In the genomic region with DNA sequence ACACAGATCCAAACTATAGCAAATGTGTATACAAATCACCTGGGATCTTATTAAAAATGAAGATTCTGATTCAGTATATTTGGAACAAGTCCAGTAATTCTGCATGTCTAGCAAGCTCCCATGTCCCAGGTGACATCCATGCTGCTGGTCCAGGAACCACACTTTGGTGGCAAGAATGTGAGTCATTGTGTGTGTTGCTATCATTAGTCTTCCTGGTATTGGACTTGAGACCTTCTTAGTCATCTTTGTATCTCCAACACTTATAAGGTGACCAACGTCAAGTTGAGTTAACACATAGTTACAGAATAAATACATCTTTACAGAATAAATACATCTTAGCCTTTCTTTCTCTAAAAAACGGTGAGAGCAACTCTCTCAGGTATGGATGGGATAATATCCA, we compare ENCODE assay signal across 29 cellular contexts.
DNase-seq lines count a peak whose midpoint lies in the region; ATAC-seq and TF ChIP-seq lines count a peak whose summit lies in the region.
"Had no signal": no experiment of that assay in that cellular context is flagged by ENCODE, and none has a peak within 500 bp of the region (broad histone marks: within the 10 kb centered on the region; RNA-seq: fewer than 3 reads in every experiment).

No MANE protein-coding gene starts in this region.

- DNase-seq in HCT116 (ENCODE audit: low read depth, low spot score) (no peak), OCI-M1 (lab: John Stamatoyannopoulos, UW) (peak; percentile 54), DMS114 treated with DMSO at 0.1 percent for 48 hours (lab: John Stamatoyannopoulos, UW; ENCODE audit: unreplicated experiment) (no peak), upper lobe of left lung (no peak)
- no peak for DNase-seq in stimulated activated effector memory CD8-positive, alpha-beta T cell treated with anti-CD3 and anti-CD28 coated beads, Interleukin-12 subunit alpha, Interleukin-12 subunit beta, amount 100 ng/mL, for 72 hours (ENCODE audit: low spot score in 2 of 2)
- no peak for DNase-seq in effector memory CD8-positive, alpha-beta T cell
- DNase-seq: activated B cell treated with CpG ODN at 0.5 μM for 24 hours; activated naive CD4-positive, alpha-beta T cell treated with anti-CD3 and anti-CD28 coated beads, Interleukin-2, amount 10 ng/mL, durations not matched to agents 7 days and 5 days; activated T-cell treated with anti-CD3 and anti-CD28 coated beads, Interleukin-2, amount 50 U/mL, for 72 hours; amniotic stem cell; brain microvascular endothelial cell; C1 segment of cervical spinal cord; Caco-2; heart right ventricle; kidney glomerular epithelial cell; NCI-H1417; NCI-H2081; NCI-H345; NCI-H82; pancreas; Right ventricle myocardium superior; stimulated activated CD4-positive, alpha-beta T cell treated with anti-CD3 and anti-CD28 coated beads, Interleukin-2, amount 100 ng/mL, for 48 hours; T1000; trophoblast cell had no signal

- no peaks in the 10 kb centered on the region for H3K36me3 Mint-ChIP-seq in stimulated activated effector memory CD8-positive, alpha-beta T cell treated with anti-CD3 and anti-CD28 coated beads, Interleukin-12 subunit alpha, Interleukin-12 subunit beta, amount 100 ng/mL, for 72 hours
- H3K36me3 Mint-ChIP-seq in effector memory CD8-positive, alpha-beta T cell (ENCODE audit: insufficient read depth), result no peaks in the 10 kb centered on the region
- H3K36me3 Mint-ChIP-seq: activated naive CD4-positive, alpha-beta T cell treated with anti-CD3 and anti-CD28 coated beads, Interleukin-2, amount 10 ng/mL, durations not matched to agents 7 days and 5 days had no signal

- H3K79me2 ChIP-seq in HCT116 (ENCODE audit: insufficient read depth, low read length), result no peaks in the 10 kb centered on the region

- no peaks in the 10 kb centered on the region for H3K27me3 ChIP-seq in HCT116 (ENCODE audit: insufficient read depth, low read length)
- no peaks in the 10 kb centered on the region for H3K27me3 ChIP-seq in upper lobe of left lung
- H3K27me3 ChIP-seq: brain microvascular endothelial cell, pancreas, right atrium auricular region had no signal

- ATAC-seq in HCT116 (no peak), esophagus mucosa (peak; percentile 65), upper lobe of left lung (ENCODE audit: low FRiP score in 2 of 2) (no peak)
- ATAC-seq in stimulated activated effector memory CD8-positive, alpha-beta T cell treated with anti-CD3 and anti-CD28 coated beads, Interleukin-12 subunit alpha, Interleukin-12 subunit beta, amount 100 ng/mL, for 72 hours, result peak; percentile 45
- no peak for ATAC-seq in effector memory CD8-positive, alpha-beta T cell (replicated peaks)
- ATAC-seq: activated T-cell treated with anti-CD3 and anti-CD28 coated beads, Interleukin-2, amount 50 U/mL, for 72 hours; GM23338; heart right ventricle; pancreas had no signal

- no peaks in the 10 kb centered on the region for H3K9me3 ChIP-seq in HCT116 (ENCODE audit: control insufficient read depth in 1 of 2, insufficient read depth in 1 of 2, low read depth in 1 of 2, low read length in 2 of 2)
- H3K9me3 ChIP-seq in upper lobe of left lung, result peaks cover 0 to 4% (median 0%) of the 10 kb centered on the region in 4 donors
- H3K9me3 ChIP-seq: Caco-2, pancreas had no signal

- no peak overlapping the region for H3K27ac ChIP-seq in HCT116 (ENCODE audit: low read depth, low read length)
- H3K27ac ChIP-seq in upper lobe of left lung, result no peak overlapping the region
- H3K27ac ChIP-seq: brain microvascular endothelial cell, epithelial cell of prostate, heart right ventricle, pancreas, right atrium auricular region had no signal

- RAD21 ChIA-PET in HCT116 (lab: Charles Lee; ENCODE audit: low non-redundant PET in 1 of 2, low total read pairs in 2 of 2, uncharacterized antibody in 2 of 2, unreplicated experiment in 2 of 2), result no interaction called here

- intact Hi-C loops in HCT116 (cut with micrococcal nuclease), result loop anchor here (10.0 kb wide), 1 partner anchor 520 kb away; no protein-coding TSS in a partner anchor

- TF ChIP-seq POLR2A in HCT116 (IDR thresholded peaks at IDR 0.05; ENCODE audit: borderline replicate concordance, extremely low read depth, insufficient read depth, insufficient read length), result no peak
- no peak for TF ChIP-seq POLR2A in upper lobe of left lung (IDR thresholded peaks at IDR 0.05)

- H3K9ac ChIP-seq in HCT116 (ENCODE audit: low read length), result no peak overlapping the region

- CTCF ChIA-PET in HCT116 (lab: Charles Lee), result interaction anchor here (1.5 kb wide), 1 partner anchor 12 kb away, joined by 4 read pairs; no protein-coding TSS in a partner anchor

- H3K4me2 ChIP-seq in HCT116 (ENCODE audit: low read length), result peak overlapping the region; percentile 6; the same call in 1 of the 2 replicates
- H3K4me2 ChIP-seq: GM23338 had no signal

- no peak for TF ChIP-seq RAD21 in HCT116 (IDR thresholded peaks at IDR 0.05; ENCODE audit: low read depth)

- H3K36me3 ChIP-seq in HCT116 (ENCODE audit: control insufficient read depth in 1 of 2, insufficient read depth in 2 of 2, low read length in 2 of 2), result no peaks in the 10 kb centered on the region
- H3K36me3 ChIP-seq in upper lobe of left lung, result no peaks in the 10 kb centered on the region
- H3K36me3 ChIP-seq: brain microvascular endothelial cell, heart right ventricle, pancreas, right atrium auricular region had no signal

- H3K9me3 Mint-ChIP-seq in stimulated activated effector memory CD8-positive, alpha-beta T cell treated with anti-CD3 and anti-CD28 coated beads, Interleukin-12 subunit alpha, Interleukin-12 subunit beta, amount 100 ng/mL, for 72 hours, result no peaks in the 10 kb centered on the region
- no peaks in the 10 kb centered on the region for H3K9me3 Mint-ChIP-seq in effector memory CD8-positive, alpha-beta T cell
- H3K9me3 Mint-ChIP-seq: activated naive CD4-positive, alpha-beta T cell treated with anti-CD3 and anti-CD28 coated beads, Interleukin-2, amount 10 ng/mL, durations not matched to agents 7 days and 5 days; activated T-cell treated with anti-CD3 and anti-CD28 coated beads, Interleukin-2, amount 50 U/mL, for 72 hours; GM23338 had no signal

- H3K4me1 ChIP-seq in HCT116 (ENCODE audit: control insufficient read depth in 1 of 2, insufficient read depth in 2 of 2, low read length in 2 of 2) (peaks cover 0 to 42% of the 10 kb centered on the region in 2 experiments; a peak in 3 of 4 replicates), upper lobe of left lung (peaks cover 0 to 5% (median 2%) of the 10 kb centered on the region in 4 donors)
- H3K4me1 ChIP-seq: pancreas, right atrium auricular region had no signal

- BruUV-seq in HCT116 (replicated peaks; lab: Mats Ljungman, UMichigan), result no TSS peak

- POLR2A ChIA-PET in HCT116 (lab: Charles Lee), result no interaction called here

- no peaks in the 10 kb centered on the region for H3K4me1 Mint-ChIP-seq in stimulated activated effector memory CD8-positive, alpha-beta T cell treated with anti-CD3 and anti-CD28 coated beads, Interleukin-12 subunit alpha, Interleukin-12 subunit beta, amount 100 ng/mL, for 72 hours
- no peaks in the 10 kb centered on the region for H3K4me1 Mint-ChIP-seq in effector memory CD8-positive, alpha-beta T cell (ENCODE audit: low read depth in 2 of 2)
- H3K4me1 Mint-ChIP-seq: activated B cell treated with CpG ODN at 0.5 μM for 24 hours; activated naive CD4-positive, alpha-beta T cell treated with anti-CD3 and anti-CD28 coated beads, Interleukin-2, amount 10 ng/mL, durations not matched to agents 7 days and 5 days had no signal

- no peaks in the 10 kb centered on the region for H3K9me2 ChIP-seq in HCT116 (ENCODE audit: insufficient read depth)

- no peaks in the 10 kb centered on the region for H4K20me1 ChIP-seq in HCT116 (ENCODE audit: insufficient read depth)

- H3K27me3 Mint-ChIP-seq in effector memory CD8-positive, alpha-beta T cell, result peaks cover 25 to 43% of the 10 kb centered on the region in 2 donors
- H3K27me3 Mint-ChIP-seq: activated B cell treated with CpG ODN at 0.5 μM for 24 hours had no signal

- peak overlapping the region; percentile 23 for H2AFZ ChIP-seq in HCT116 (ENCODE audit: low read depth, low read length, poor library complexity, severe bottlenecking)
- H2AFZ ChIP-seq: GM23338 had no signal

- TF ChIP-seq CTCF in HCT116 (IDR thresholded peaks at IDR 0.05 in 2 of 3, conservative IDR thresholded peaks at IDR 0.05 in 1 of 3; ENCODE audit: borderline replicate concordance in 1 of 3, insufficient read depth in 1 of 3, low read depth in 2 of 3, low read length in 2 of 3) (no peak), upper lobe of left lung (IDR thresholded peaks at IDR 0.05) (no peak)

- H3K4me3 Mint-ChIP-seq in stimulated activated effector memory CD8-positive, alpha-beta T cell treated with anti-CD3 and anti-CD28 coated beads, Interleukin-12 subunit alpha, Interleukin-12 subunit beta, amount 100 ng/mL, for 72 hours, result no peak overlapping the region
- H3K4me3 Mint-ChIP-seq in effector memory CD8-positive, alpha-beta T cell, result no peak overlapping the region
- H3K4me3 Mint-ChIP-seq: activated B cell treated with CpG ODN at 0.5 μM for 24 hours; activated naive CD4-positive, alpha-beta T cell treated with anti-CD3 and anti-CD28 coated beads, Interleukin-2, amount 10 ng/mL, durations not matched to agents 7 days and 5 days; activated T-cell treated with anti-CD3 and anti-CD28 coated beads, Interleukin-2, amount 50 U/mL, for 72 hours; GM23338 had no signal

- 39 to 43% methylated on average over 2 of the region's 2 CpGs for WGBS in upper lobe of left lung, 2 donors

- no peak overlapping the region for H3K27ac Mint-ChIP-seq in stimulated activated effector memory CD8-positive, alpha-beta T cell treated with anti-CD3 and anti-CD28 coated beads, Interleukin-12 subunit alpha, Interleukin-12 subunit beta, amount 100 ng/mL, for 72 hours
- H3K27ac Mint-ChIP-seq in effector memory CD8-positive, alpha-beta T cell, result no peak overlapping the region
- H3K27ac Mint-ChIP-seq: activated B cell treated with CpG ODN at 0.5 μM for 24 hours; activated naive CD4-positive, alpha-beta T cell treated with anti-CD3 and anti-CD28 coated beads, Interleukin-2, amount 10 ng/mL, durations not matched to agents 7 days and 5 days; activated T-cell treated with anti-CD3 and anti-CD28 coated beads, Interleukin-2, amount 50 U/mL, for 72 hours; GM23338 had no signal

- no peak overlapping the region for H3K4me3 ChIP-seq in HCT116 (replicated peaks in 1 of 2; ENCODE audit: low read depth in 1 of 2, low read length in 2 of 2)
- H3K4me3 ChIP-seq in upper lobe of left lung, result no peak overlapping the region
- H3K4me3 ChIP-seq: GM23338, heart right ventricle, lung, pancreas, right atrium auricular region had no signal

- no peak for TF ChIP-seq EP300 in upper lobe of left lung (IDR thresholded peaks at IDR 0.05)

TF ChIP-seq in HCT116, 20 proteins besides CTCF, POLR2A, EP300 and RAD21:
- TF ChIP-seq EZH2 (IDR thresholded peaks at IDR 0.05), result no peak
- peak; percentile 30; the same call in 1 of the 2 replicates for TF ChIP-seq FOSL1 (IDR thresholded peaks at IDR 0.05; ENCODE audit: low read depth)
TF ChIP-seq in HCT116: peak in this region for 1.

Comparison
In these comparisons a context has a peak if more than half of its experiments do, and no peak if none do; other contexts are left out.
1. ATAC-seq: peak in esophagus mucosa (single experiment) and stimulated activated effector memory CD8-positive, alpha-beta T cell treated with anti-CD3 and anti-CD28 coated beads, Interleukin-12 subunit alpha, Interleukin-12 subunit beta, amount 100 ng/mL, for 72 hours (single experiment); none in HCT116 (single experiment), upper lobe of left lung (0 of 2) and effector memory CD8-positive, alpha-beta T cell (single experiment).